Comparison of ENCODE assay signal across 1 cellular context in the genomic region with DNA sequence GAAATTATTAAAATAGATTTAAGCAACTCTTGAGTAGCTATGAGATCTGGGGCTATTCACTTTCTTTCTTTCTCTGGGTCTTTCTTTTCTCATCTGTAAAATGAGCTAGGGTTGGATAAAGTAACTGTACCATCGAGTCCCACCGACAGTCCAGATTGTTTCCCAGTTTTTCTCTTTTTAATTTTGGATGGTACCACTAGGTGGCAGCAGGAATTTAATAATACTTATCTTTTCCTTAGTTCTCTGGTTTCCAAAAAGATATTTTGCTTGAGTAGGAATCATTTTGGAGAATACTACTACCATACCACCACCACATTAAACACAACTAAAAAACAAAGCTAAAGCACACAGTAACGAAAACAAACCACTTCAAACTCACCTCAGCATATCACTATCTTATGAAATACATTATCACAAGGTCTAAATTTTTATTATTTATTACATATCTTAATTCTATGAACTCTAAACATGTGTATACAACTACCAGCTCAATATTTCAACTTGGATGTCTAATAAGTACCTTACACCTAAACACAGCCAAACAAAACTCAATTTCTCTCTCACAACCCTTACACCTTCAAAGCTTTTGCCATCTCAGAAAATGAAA.
TF ChIP-seq lines count a peak whose summit lies in the region.

No MANE protein-coding gene starts in this region.

TF ChIP-seq in K562, 482 proteins besides CTCF, POLR2A, EP300 and RAD21 (continued from another document):
- TF ChIP-seq, protein P1, sequence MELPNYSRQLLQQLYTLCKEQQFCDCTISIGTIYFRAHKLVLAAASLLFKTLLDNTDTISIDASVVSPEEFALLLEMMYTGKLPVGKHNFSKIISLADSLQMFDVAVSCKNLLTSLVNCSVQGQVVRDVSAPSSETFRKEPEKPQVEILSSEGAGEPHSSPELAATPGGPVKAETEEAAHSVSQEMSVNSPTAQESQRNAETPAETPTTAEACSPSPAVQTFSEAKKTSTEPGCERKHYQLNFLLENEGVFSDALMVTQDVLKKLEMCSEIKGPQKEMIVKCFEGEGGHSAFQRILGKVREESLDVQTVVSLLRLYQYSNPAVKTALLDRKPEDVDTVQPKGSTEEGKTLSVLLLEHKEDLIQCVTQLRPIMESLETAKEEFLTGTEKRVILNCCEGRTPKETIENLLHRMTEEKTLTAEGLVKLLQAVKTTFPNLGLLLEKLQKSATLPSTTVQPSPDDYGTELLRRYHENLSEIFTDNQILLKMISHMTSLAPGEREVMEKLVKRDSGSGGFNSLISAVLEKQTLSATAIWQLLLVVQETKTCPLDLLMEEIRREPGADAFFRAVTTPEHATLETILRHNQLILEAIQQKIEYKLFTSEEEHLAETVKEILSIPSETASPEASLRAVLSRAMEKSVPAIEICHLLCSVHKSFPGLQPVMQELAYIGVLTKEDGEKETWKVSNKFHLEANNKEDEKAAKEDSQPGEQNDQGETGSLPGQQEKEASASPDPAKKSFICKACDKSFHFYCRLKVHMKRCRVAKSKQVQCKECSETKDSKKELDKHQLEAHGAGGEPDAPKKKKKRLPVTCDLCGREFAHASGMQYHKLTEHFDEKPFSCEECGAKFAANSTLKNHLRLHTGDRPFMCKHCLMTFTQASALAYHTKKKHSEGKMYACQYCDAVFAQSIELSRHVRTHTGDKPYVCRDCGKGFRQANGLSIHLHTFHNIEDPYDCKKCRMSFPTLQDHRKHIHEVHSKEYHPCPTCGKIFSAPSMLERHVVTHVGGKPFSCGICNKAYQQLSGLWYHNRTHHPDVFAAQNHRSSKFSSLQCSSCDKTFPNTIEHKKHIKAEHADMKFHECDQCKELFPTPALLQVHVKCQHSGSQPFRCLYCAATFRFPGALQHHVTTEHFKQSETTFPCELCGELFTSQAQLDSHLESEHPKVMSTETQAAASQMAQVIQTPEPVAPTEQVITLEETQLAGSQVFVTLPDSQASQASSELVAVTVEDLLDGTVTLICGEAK (IDR thresholded peaks at IDR 0.05), result no peak
- TF ChIP-seq, protein P1 (CRISPR knock-in tag; IDR thresholded peaks at IDR 0.05), result no peak
- TF ChIP-seq KDM5B (IDR thresholded peaks at IDR 0.05; ENCODE audit: insufficient replicate concordance, low read depth, low read length) (no peak), ZNF146 (CRISPR knock-in tag; IDR thresholded peaks at IDR 0.05; ENCODE audit: unreplicated experiment) (no peak)
